1 cellular context compared by ENCODE assay signal in genomic region chr2:122704109-122704563, GRCh38.
TF ChIP-seq lines count a peak whose summit lies in the region.

No MANE protein-coding gene starts in this region.

TF ChIP-seq in SK-N-SH treated with all-trans-retinoic acid at 6 μM for 48 hours, 23 proteins besides CTCF, POLR2A, EP300 and RAD21 (continued from another document):
- TF ChIP-seq POU6F1 (CRISPR knock-in tag; IDR thresholded peaks at IDR 0.05; ENCODE audit: borderline replicate concordance, low read depth): no peak
- TF ChIP-seq, protein P1, sequence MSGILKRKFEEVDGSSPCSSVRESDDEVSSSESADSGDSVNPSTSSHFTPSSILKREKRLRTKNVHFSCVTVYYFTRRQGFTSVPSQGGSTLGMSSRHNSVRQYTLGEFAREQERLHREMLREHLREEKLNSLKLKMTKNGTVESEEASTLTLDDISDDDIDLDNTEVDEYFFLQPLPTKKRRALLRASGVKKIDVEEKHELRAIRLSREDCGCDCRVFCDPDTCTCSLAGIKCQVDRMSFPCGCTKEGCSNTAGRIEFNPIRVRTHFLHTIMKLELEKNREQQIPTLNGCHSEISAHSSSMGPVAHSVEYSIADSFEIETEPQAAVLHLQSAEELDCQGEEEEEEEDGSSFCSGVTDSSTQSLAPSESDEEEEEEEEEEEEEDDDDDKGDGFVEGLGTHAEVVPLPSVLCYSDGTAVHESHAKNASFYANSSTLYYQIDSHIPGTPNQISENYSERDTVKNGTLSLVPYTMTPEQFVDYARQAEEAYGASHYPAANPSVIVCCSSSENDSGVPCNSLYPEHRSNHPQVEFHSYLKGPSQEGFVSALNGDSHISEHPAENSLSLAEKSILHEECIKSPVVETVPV (CRISPR knock-in tag; IDR thresholded peaks at IDR 0.05): no peak
- no peak for TF ChIP-seq CSDC2 (CRISPR knock-in tag; IDR thresholded peaks at IDR 0.05)
- no peak for TF ChIP-seq BACH2 (CRISPR knock-in tag; IDR thresholded peaks at IDR 0.05; ENCODE audit: borderline replicate concordance)
- no peak for TF ChIP-seq ZFP30 (CRISPR knock-in tag; IDR thresholded peaks at IDR 0.05)
- TF ChIP-seq ZNF565 (CRISPR knock-in tag; conservative IDR thresholded peaks at IDR 0.05; ENCODE audit: low read depth): no peak
- no peak for TF ChIP-seq PATZ1 (CRISPR knock-in tag; IDR thresholded peaks at IDR 0.05; ENCODE audit: borderline replicate concordance)
